ENCODE assay signal across 24 cellular contexts in genomic region chr22:28963362-28963761, GRCh38.
DNase-seq lines count a peak whose midpoint lies in the region; ATAC-seq and TF ChIP-seq lines count a peak whose summit lies in the region.
"Had no signal": no experiment of that assay in that cellular context is flagged by ENCODE, and none has a peak within 500 bp of the region (broad histone marks: within the 10 kb centered on the region; RNA-seq: fewer than 3 reads in every experiment).

No MANE protein-coding gene starts in this region.

- peak overlapping the region in 2 of 3 experiments; percentile 1 to 43 for H3K27ac Mint-ChIP-seq in nephron
- H3K27ac Mint-ChIP-seq: CD14-positive monocyte had no signal

- DNase-seq in NCI-H2171 treated with DMSO at 0.1 percent for 48 hours (lab: John Stamatoyannopoulos, UW), result peak; percentile 22
- DNase-seq in NCI-H2171 (lab: John Stamatoyannopoulos, UW), result no peak
- DNase-seq in NCI-H524 treated with DMSO at 0.1 percent for 48 hours (lab: John Stamatoyannopoulos, UW), result peak; percentile 81
- no peak for DNase-seq in stimulated activated CD4-positive, alpha-beta T cell treated with anti-CD3 and anti-CD28 coated beads, Interleukin-4, amount 100 ng/mL, for 24 hours
- no peak for DNase-seq in NCI-H2107 treated with DMSO at 0.1 percent for 48 hours (lab: John Stamatoyannopoulos, UW; ENCODE audit: unreplicated experiment)
- DNase-seq: 8988T, ACHN, BE2C, HCEC 1CT, KBM-7, MG63, NCI-H1105 treated with DMSO at 0.1 percent for 48 hours, NCI-H1694, NCI-H2029 treated with DMSO at 0.1 percent for 48 hours, NCI-H446, NCI-H748 treated with DMSO at 0.1 percent for 48 hours, PC-9, Right ventricle myocardium superior, RPMI8226 had no signal

- H3K27ac ChIP-seq in VCaP, result peak overlapping the region; percentile 8; the same call in 1 of the 2 replicates
- H3K27ac ChIP-seq: PC-9, SJSA1 had no signal

- H3K27me3 Mint-ChIP-seq in nephron (ENCODE audit: low read depth), result no peaks in the 10 kb centered on the region

- H3K9me3 Mint-ChIP-seq in nephron, result no peaks in the 10 kb centered on the region

- peaks cover 62% of the 10 kb centered on the region for H3K4me1 Mint-ChIP-seq in nephron
- H3K4me1 Mint-ChIP-seq: CD14-positive monocyte had no signal

- H3K4me3 Mint-ChIP-seq in nephron, result no peak overlapping the region
- H3K4me3 Mint-ChIP-seq: CD14-positive monocyte had no signal

- peaks cover 20% of the 10 kb centered on the region for H3K36me3 Mint-ChIP-seq in nephron (ENCODE audit: low read depth)
- H3K36me3 Mint-ChIP-seq: CD14-positive monocyte had no signal

- ATAC-seq in GM19455 (IDR thresholded peaks at IDR 0.05; ENCODE audit: unreplicated experiment), result no peak

- no peak for TF ChIP-seq CTCF in VCaP (conservative IDR thresholded peaks at IDR 0.05)
- no peak for TF ChIP-seq CTCF in nephron (IDR thresholded peaks at IDR 0.05; ENCODE audit: unreplicated experiment in 3 of 3)

Comparison
In these comparisons a context has a peak if more than half of its experiments do, and no peak if none do; other contexts are left out.
1. DNase-seq: peak in NCI-H2171 treated with DMSO at 0.1 percent for 48 hours (single experiment) and NCI-H524 treated with DMSO at 0.1 percent for 48 hours (single experiment); none in NCI-H2171 (single experiment), stimulated activated CD4-positive, alpha-beta T cell treated with anti-CD3 and anti-CD28 coated beads, Interleukin-4, amount 100 ng/mL, for 24 hours (single experiment) and NCI-H2107 treated with DMSO at 0.1 percent for 48 hours (single experiment).